16 cellular contexts compared by ENCODE assay signal in genomic region chr1:229119161-229119560, GRCh38.
"Had no signal": no experiment of that assay in that cellular context is flagged by ENCODE, and none has a peak within 500 bp of the region (broad histone marks: within the 10 kb centered on the region; RNA-seq: fewer than 3 reads in every experiment).

No MANE protein-coding gene starts in this region.

- H3K27ac ChIP-seq: adrenal gland, psoas muscle, uterus had no signal

- H3K27me3 Mint-ChIP-seq: activated B cell treated with CpG ODN at 0.5 μM for 24 hours had no signal

- ATAC-seq: left cardiac atrium; natural killer cell treated with Interleukin-12 subunit alpha and Interleukin-12 subunit beta and Interleukin-15 and Interleukin-18, amount 100 ng/mL, for 72 hours; psoas muscle; sciatic nerve had no signal

- H3K4me3 Mint-ChIP-seq: activated B cell treated with CpG ODN at 0.5 μM for 24 hours; activated naive CD4-positive, alpha-beta T cell treated with anti-CD3 and anti-CD28 coated beads, Interleukin-2, amount 10 ng/mL, durations not matched to agents 7 days and 5 days; brain; natural killer cell treated with Interleukin-12 subunit alpha and Interleukin-12 subunit beta and Interleukin-15 and Interleukin-18, amount 100 ng/mL, for 72 hours had no signal

- H3K4me1 ChIP-seq: psoas muscle had no signal

- H3K9me3 ChIP-seq: adrenal gland, psoas muscle, uterus had no signal

- H3K4me3 ChIP-seq: adrenal gland, lung, psoas muscle, uterus had no signal

- H3K27ac Mint-ChIP-seq: activated B cell treated with CpG ODN at 0.5 μM for 24 hours; activated naive CD4-positive, alpha-beta T cell treated with anti-CD3 and anti-CD28 coated beads, Interleukin-2, amount 10 ng/mL, durations not matched to agents 7 days and 5 days; activated T-helper 2 cell treated with anti-CD3 and anti-CD28 coated beads, Interferon-gamma antibody, Interleukin-2, Interleukin-4, amounts not matched to agents 10 μg/mL and 5 μg/mL and 100 μg/mL, durations not matched to agents 14 hours and 24 hours and 36 hours; brain; natural killer cell treated with Interleukin-12 subunit alpha and Interleukin-12 subunit beta and Interleukin-15 and Interleukin-18, amount 100 ng/mL, for 72 hours had no signal

- H3K36me3 Mint-ChIP-seq: brain; natural killer cell treated with Interleukin-12 subunit alpha and Interleukin-12 subunit beta and Interleukin-15 and Interleukin-18, amount 100 ng/mL, for 72 hours had no signal

- H3K36me3 ChIP-seq: adrenal gland, uterus had no signal

- DNase-seq: activated B cell treated with CpG ODN at 0.5 μM for 24 hours; activated naive CD4-positive, alpha-beta T cell treated with anti-CD3 and anti-CD28 coated beads, Interleukin-2, amount 10 ng/mL, durations not matched to agents 7 days and 5 days; adrenal gland; cerebellar nuclear complex; dermis blood vessel endothelial cell; erythroblast; left cardiac atrium; psoas muscle; stimulated activated naive CD4-positive, alpha-beta T cell; T-helper 2 cell; uterus had no signal

- H3K4me1 Mint-ChIP-seq: activated B cell treated with CpG ODN at 0.5 μM for 24 hours, brain had no signal

- H3K27me3 ChIP-seq: adrenal gland, uterus had no signal
